8 cellular contexts compared by ENCODE assay signal in the genomic region with DNA sequence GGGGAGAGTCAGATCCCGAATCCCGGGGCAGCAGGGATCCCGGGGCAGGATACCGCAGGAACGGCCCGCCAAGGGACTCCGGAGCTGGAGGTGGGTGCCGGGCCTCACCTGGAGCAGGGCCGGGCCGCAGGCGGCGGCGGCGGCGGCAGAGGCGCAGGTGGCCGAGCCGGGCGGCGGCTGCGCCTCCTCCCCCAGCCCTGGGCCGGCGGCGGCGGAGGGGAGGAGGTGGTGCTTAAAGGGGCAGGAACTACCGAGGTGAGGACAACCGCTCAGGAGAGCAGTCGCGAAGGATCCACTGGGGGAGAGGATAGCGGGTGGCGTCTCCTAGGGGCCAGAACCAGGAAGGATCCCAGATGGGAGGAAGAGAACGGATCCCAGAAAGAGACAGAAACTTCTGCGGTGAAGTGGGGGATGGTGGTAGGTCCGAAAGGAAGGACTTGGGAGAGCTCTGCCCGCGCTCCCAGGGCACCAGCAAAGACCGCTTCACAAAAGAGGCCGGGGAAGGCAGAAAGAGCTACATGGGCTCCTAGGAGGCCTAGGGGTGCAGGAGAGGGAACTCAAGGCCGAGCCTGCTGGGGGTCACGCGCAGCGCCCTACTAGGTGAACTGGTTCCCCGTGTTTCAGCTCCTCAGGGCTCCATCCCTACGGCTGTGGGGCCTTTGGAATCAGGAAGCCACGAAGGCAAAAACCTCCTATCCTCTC. TPM values are rescaled to one million over a fixed set of nuclear protein-coding genes. Genes with fewer than 3 reads are reported as not detected.
DNase-seq lines count a peak whose midpoint lies in the region; ATAC-seq and TF ChIP-seq lines count a peak whose summit lies in the region.

No MANE protein-coding gene starts in this region.

- peak overlapping the region; percentile 78 for H4K91ac ChIP-seq in mesenchymal stem cell (ENCODE audit: low read length)

- peak overlapping the region; percentile 96 for H3K9ac ChIP-seq in mesenchymal stem cell (ENCODE audit: low read length)

- no peaks in the 10 kb centered on the region for H3K27me3 ChIP-seq in mesenchymal stem cell (ENCODE audit: control insufficient read depth in 1 of 2, insufficient read depth in 1 of 2, low read length in 2 of 2)

- peak overlapping the region; percentile 85 for H3K27ac ChIP-seq in mesenchymal stem cell (ENCODE audit: low read length, poor library complexity, severe bottlenecking)

- peak overlapping the region; percentile 83 for H3K27ac Mint-ChIP-seq in endothelial cell (ENCODE audit: unreplicated experiment)

- WGBS in mesenchymal stem cell = under 1% methylated on average over 44 of the region's 45 CpGs

- peak overlapping the region; percentile 76 for H2BK5ac ChIP-seq in mesenchymal stem cell (ENCODE audit: low read depth, low read length, poor library complexity, severe bottlenecking)

- TF ChIP-seq CTCF in AG09309 (IDR thresholded peaks at IDR 0.05; ENCODE audit: control insufficient read depth, insufficient read depth, low read depth, low read length, missing control alignments) = peak; percentile 72
- TF ChIP-seq CTCF in endothelial cell (IDR thresholded peaks at IDR 0.05; ENCODE audit: unreplicated experiment) = no peak

- H4K8ac ChIP-seq in mesenchymal stem cell (ENCODE audit: low read length) = peak overlapping the region; percentile 33

- peak overlapping the region; percentile 11 to 73 for H3K14ac ChIP-seq in mesenchymal stem cell (ENCODE audit: low read length in 2 of 2)

- H2BK15ac ChIP-seq in mesenchymal stem cell (ENCODE audit: low read depth, poor library complexity, severe bottlenecking) = peak overlapping the region; percentile 92

- peak overlapping the region; percentile 55 to 76 for H2BK12ac ChIP-seq in mesenchymal stem cell (ENCODE audit: low read length in 2 of 2)

- peak; percentile 29 for ATAC-seq in GM18868 (IDR thresholded peaks at IDR 0.05; ENCODE audit: unreplicated experiment)

- peak overlapping the region in 1 of 2 experiments; percentile 75 for H3K23ac ChIP-seq in mesenchymal stem cell (ENCODE audit: low read length in 2 of 2)

- no peaks in the 10 kb centered on the region for H3K9me3 ChIP-seq in mesenchymal stem cell (ENCODE audit: control insufficient read depth, low read length)

- H3K4me2 ChIP-seq in mesenchymal stem cell (ENCODE audit: low read length, poor library complexity, severe bottlenecking) = peak overlapping the region; percentile 95

- no peaks in the 10 kb centered on the region for H3K9me3 Mint-ChIP-seq in endothelial cell (ENCODE audit: unreplicated experiment)

- H3K4me1 Mint-ChIP-seq in endothelial cell (ENCODE audit: unreplicated experiment) = peaks cover 52% of the 10 kb centered on the region

- peaks cover 27% of the 10 kb centered on the region for H3K4me1 ChIP-seq in mesenchymal stem cell (ENCODE audit: control insufficient read depth, insufficient read depth, low read depth, low read length)

- peaks cover 12% of the 10 kb centered on the region for H3K27me3 Mint-ChIP-seq in endothelial cell (ENCODE audit: unreplicated experiment)

- DNase-seq in AG09309 (ENCODE audit: low read depth) (peak; percentile 45), HUDEP-2 (lab: John Stamatoyannopoulos, UW; ENCODE audit: unreplicated experiment in 76 of 76) (peak in 67 of 76 experiments; percentile 8 to 74 (median 56)), NOMO-1 (lab: John Stamatoyannopoulos, UW; ENCODE audit: unreplicated experiment in 2 of 2) (peak; percentile 56 to 76), activated T-cell treated with anti-CD3 and anti-CD28 coated beads for 1 hour (ENCODE audit: low read depth) (peak; percentile 55), endothelial cell (ENCODE audit: low spot score) (peak; percentile 53), mesenchymal stem cell (peak; percentile 92)
- DNase-seq in stimulated activated naive CD4-positive, alpha-beta T cell (lab: John Stamatoyannopoulos, UW) = peak; percentile 30 to 51 (median 40)

- H3K18ac ChIP-seq in mesenchymal stem cell (ENCODE audit: low read depth in 1 of 2, low read length in 2 of 2) = peak overlapping the region; percentile 91 to 97

- H3K4me3 ChIP-seq in AG09309 (ENCODE audit: control insufficient read depth, low read depth, low read length) (peak overlapping the region; percentile 87), mesenchymal stem cell (ENCODE audit: insufficient read depth in 1 of 2, low read depth in 1 of 2, low read length in 2 of 2) (peak overlapping the region; percentile 89 to 90)

- H3K4ac ChIP-seq in mesenchymal stem cell (ENCODE audit: low read depth in 1 of 2, low read length in 2 of 2) = peak overlapping the region; percentile 76 to 83

- peaks cover 18% of the 10 kb centered on the region for H3K36me3 Mint-ChIP-seq in endothelial cell (ENCODE audit: low read depth, unreplicated experiment)

- peak overlapping the region; percentile 85 for H2AK5ac ChIP-seq in mesenchymal stem cell (ENCODE audit: low read length, severe bottlenecking)

- peaks cover 17% of the 10 kb centered on the region for H3K79me1 ChIP-seq in mesenchymal stem cell (replicated peaks; ENCODE audit: low read length, poor library complexity, severe bottlenecking)

- H2AFZ ChIP-seq in mesenchymal stem cell (ENCODE audit: low read depth, low read length) = no peak overlapping the region

- peaks cover 23 to 28% of the 10 kb centered on the region in 2 experiments for H3K36me3 ChIP-seq in mesenchymal stem cell (ENCODE audit: control insufficient read depth in 1 of 2, insufficient read depth in 2 of 2, low read depth in 1 of 2, low read length in 2 of 2)

- H2BK120ac ChIP-seq in mesenchymal stem cell (ENCODE audit: low read depth, low read length) = peak overlapping the region; percentile 97

- H3K4me3 Mint-ChIP-seq in endothelial cell (ENCODE audit: unreplicated experiment) = peak overlapping the region; percentile 98

RNA-seq across cellular contexts. Expression of a gene that starts 4.9 kb away (rescaled TPM):
- 165 TPM for total RNA-seq in endothelial cell (ENCODE audit: unreplicated experiment)
- 80.3 TPM for polyA plus RNA-seq in mesenchymal stem cell (2013, experiment 1 of 2)
- polyA plus RNA-seq in mesenchymal stem cell (2013, experiment 2 of 2) = 69.0 TPM

RNA-seq across cellular contexts. Expression of a gene that starts 10.8 kb away (rescaled TPM):
- total RNA-seq in endothelial cell (ENCODE audit: unreplicated experiment) = 519 TPM
- 489 TPM for polyA plus RNA-seq in mesenchymal stem cell (2013, experiment 1 of 2)
- polyA plus RNA-seq in mesenchymal stem cell (2013, experiment 2 of 2) = 517 TPM

RNA-seq across cellular contexts. Expression of a gene that starts 53.1 kb away (rescaled TPM):
- 165 TPM for total RNA-seq in endothelial cell (ENCODE audit: unreplicated experiment)
- polyA plus RNA-seq in mesenchymal stem cell (2013, experiment 1 of 2) = 149 TPM
- polyA plus RNA-seq in mesenchymal stem cell (2013, experiment 2 of 2) = 152 TPM

Comparison
In these comparisons a context has a peak if more than half of its experiments do, and no peak if none do; other contexts are left out.
1. Peak in every context shown above with its lines: DNase-seq, ATAC-seq, H3K4me3 ChIP-seq and H3K27ac ChIP-seq.
2. DNase-seq: peak in every context shown above with its lines; median percentile 92 in mesenchymal stem cell; 66 in NOMO-1; 56 in HUDEP-2; 55 in activated T-cell treated with anti-CD3 and anti-CD28 coated beads for 1 hour; 53 in endothelial cell; 45 in AG09309; 40 in stimulated activated naive CD4-positive, alpha-beta T cell.